Comparison of ENCODE assay signal across 8 cellular contexts in genomic region chr19:17266975-17267788, GRCh38. TPM values are rescaled to one million over a fixed set of nuclear protein-coding genes. Genes with fewer than 3 reads are reported as not detected.
DNase-seq lines count a peak whose midpoint lies in the region; ATAC-seq and TF ChIP-seq lines count a peak whose summit lies in the region.

TSS of gene BABAM1 (plus strand) at chr19:17267443. CDS start at chr19:17268807, 1,364 bp downstream.

- H3K79me2 ChIP-seq in mammary epithelial cell (ENCODE audit: insufficient read depth, low read length), result peaks cover 17% of the 10 kb centered on the region

- TF ChIP-seq CTCF in WERI-Rb-1 (IDR thresholded peaks at IDR 0.05; ENCODE audit: low read depth, low read length), result no peak
- TF ChIP-seq CTCF in mammary epithelial cell (conservative IDR thresholded peaks at IDR 0.05 in 1 of 2, IDR thresholded peaks at IDR 0.05 in 1 of 2; ENCODE audit: extremely low read depth in 1 of 2, insufficient read depth in 1 of 2, low read depth in 1 of 2, low read length in 2 of 2), result no peak

- H4K20me1 ChIP-seq in mammary epithelial cell (ENCODE audit: insufficient read depth, low read length), result no peaks in the 10 kb centered on the region

- WGBS in mammary epithelial cell (ENCODE audit: low coverage, missing lambda C conversion rate), result under 1% methylated on average over 26 of the region's 27 CpGs

- H3K4me1 ChIP-seq in mammary epithelial cell (ENCODE audit: insufficient read depth, low read length) (peaks cover 9% of the 10 kb centered on the region), iPS-20b (ENCODE audit: insufficient read depth, low read length) (peaks cover 4% of the 10 kb centered on the region; the same call in 1 of the 2 replicates)

- H3K4me3 ChIP-seq in WERI-Rb-1 (ENCODE audit: low read depth, low read length) (peak within 1 kb of the TSS; percentile 92), mammary epithelial cell (replicated peaks in 1 of 3; ENCODE audit: insufficient read depth in 1 of 3, low read depth in 2 of 3, low read length in 3 of 3) (peak within 1 kb of the TSS; percentile 64 to 92 (median 72)), iPS-20b (ENCODE audit: low read length) (peak within 1 kb of the TSS; percentile 99), skin epidermis (peak within 1 kb of the TSS; percentile 58 to 93 (median 80))

- H3K27me3 ChIP-seq in WERI-Rb-1 (ENCODE audit: insufficient read depth, low read depth, severe bottlenecking) (no peaks in the 10 kb centered on the region), mammary epithelial cell (ENCODE audit: insufficient read depth, low read length) (no peaks in the 10 kb centered on the region), iPS-20b (ENCODE audit: insufficient read depth, low read length) (no peaks in the 10 kb centered on the region)

- H2AFZ ChIP-seq in mammary epithelial cell (ENCODE audit: low read depth, low read length), result peak within 1 kb of the TSS; percentile 92

- dilution Hi-C loops in mammary epithelial cell (cut with HindIII; ENCODE audit: low sequenced_read_pairs), result no loop called here

- peaks cover 25% of the 10 kb centered on the region for H3K36me3 ChIP-seq in WERI-Rb-1
- no peaks in the 10 kb centered on the region for H3K36me3 ChIP-seq in mammary epithelial cell (ENCODE audit: insufficient read depth, low read length)
- H3K36me3 ChIP-seq in iPS-20b (ENCODE audit: insufficient read depth, low read depth, low read length), result peaks cover 24% of the 10 kb centered on the region

- peak within 1 kb of the TSS; percentile 92 for H3K4me2 ChIP-seq in mammary epithelial cell (ENCODE audit: insufficient read depth, low read depth, low read length)

- peak; percentile 96 for DNase-seq in ACHN
- peak; percentile 98 for DNase-seq in NCI-H2227 (lab: John Stamatoyannopoulos, UW; ENCODE audit: unreplicated experiment)
- peak; percentile 97 for DNase-seq in WERI-Rb-1
- DNase-seq in mammary epithelial cell, result peak; percentile 99

- in situ Hi-C loops in ACHN (cut with HindIII; ENCODE audit: low pct_ligation_motif_present, low pct_unique_long_range_greater_than_20kb, low sequenced_read_pairs) (no loop called here), mammary epithelial cell (cut with MboI; ENCODE audit: low sequenced_read_pairs in 2 of 2) (no loop called here)

- CTCF ChIA-PET in mammary epithelial cell (lab: Charles Lee; ENCODE audit: low non-redundant PET), result interaction anchor here (0.6 kb wide), 1 partner anchor 32 kb away, joined by 4 read pairs; no protein-coding TSS in a partner anchor

- ATAC-seq in GM18873 (IDR thresholded peaks at IDR 0.05; ENCODE audit: low FRiP score, unreplicated experiment) (peak; percentile 89), HG03139 (IDR thresholded peaks at IDR 0.05; ENCODE audit: unreplicated experiment) (peak; percentile 89)

- BruUV-seq in mammary epithelial cell (replicated peaks; lab: Mats Ljungman, UMichigan), result no TSS peak

- H3K9ac ChIP-seq in mammary epithelial cell (ENCODE audit: insufficient read depth, low read length) (peak within 1 kb of the TSS; percentile 94), iPS-20b (ENCODE audit: low read depth, low read length) (peak within 1 kb of the TSS; percentile 97)

- H3K9me3 ChIP-seq in WERI-Rb-1 (ENCODE audit: severe bottlenecking) (no peaks in the 10 kb centered on the region), mammary epithelial cell (replicated peaks; ENCODE audit: insufficient read depth, low read length) (no peaks in the 10 kb centered on the region), iPS-20b (ENCODE audit: insufficient read depth, low read depth, low read length) (no peaks in the 10 kb centered on the region)

- H3K27ac ChIP-seq in WERI-Rb-1 (peak within 1 kb of the TSS; percentile 84), mammary epithelial cell (ENCODE audit: insufficient read depth, low read depth, low read length) (peak within 1 kb of the TSS; percentile 63), iPS-20b (ENCODE audit: low read length) (peak within 1 kb of the TSS; percentile 45), skin epidermis (peak within 1 kb of the TSS in 19 of 21 experiments; percentile 37 to 87 (median 80))

- intact Hi-C loops in mammary epithelial cell (cut with micrococcal nuclease), result loop anchor here (2.0 kb wide), 1 partner anchor 52 kb away; the partner anchor contains the start of gene USE1

RNA-seq across cellular contexts. Expression of gene BABAM1, which starts in this region (rescaled TPM):
- total RNA-seq in mammary epithelial cell, result 10 to 100 TPM; 59.0 to 70.7 TPM
- polyA plus RNA-seq in mammary epithelial cell, result 94.5 TPM
- polyA minus RNA-seq in mammary epithelial cell, result 26.3 TPM

Comparison
In these comparisons a context has a peak if more than half of its experiments do, and no peak if none do; other contexts are left out.
1. Peak in every context shown above with its lines: DNase-seq, ATAC-seq, H3K4me3 ChIP-seq and H3K27ac ChIP-seq.